ENCODE assay signal across 2 cellular contexts in genomic region chr4:2006956-2007653, GRCh38.
TF ChIP-seq lines count a peak whose summit lies in the region.

No MANE protein-coding gene starts in this region.

TF ChIP-seq in A549, 52 proteins besides CTCF, POLR2A, EP300 and RAD21:
- no peak for TF ChIP-seq KDM1A (IDR thresholded peaks at IDR 0.05; ENCODE audit: low read depth)
- no peak for TF ChIP-seq JUNB (IDR thresholded peaks at IDR 0.05)
- TF ChIP-seq CBX8 (IDR thresholded peaks at IDR 0.05), result no peak
- TF ChIP-seq HOXA7 (CRISPR knock-in tag; IDR thresholded peaks at IDR 0.05), result no peak
- TF ChIP-seq ZSCAN20 (CRISPR knock-in tag; IDR thresholded peaks at IDR 0.05), result no peak
- TF ChIP-seq RCOR1 (IDR thresholded peaks at IDR 0.05; ENCODE audit: low read depth, low read length), result no peak
- TF ChIP-seq, protein P1, sequence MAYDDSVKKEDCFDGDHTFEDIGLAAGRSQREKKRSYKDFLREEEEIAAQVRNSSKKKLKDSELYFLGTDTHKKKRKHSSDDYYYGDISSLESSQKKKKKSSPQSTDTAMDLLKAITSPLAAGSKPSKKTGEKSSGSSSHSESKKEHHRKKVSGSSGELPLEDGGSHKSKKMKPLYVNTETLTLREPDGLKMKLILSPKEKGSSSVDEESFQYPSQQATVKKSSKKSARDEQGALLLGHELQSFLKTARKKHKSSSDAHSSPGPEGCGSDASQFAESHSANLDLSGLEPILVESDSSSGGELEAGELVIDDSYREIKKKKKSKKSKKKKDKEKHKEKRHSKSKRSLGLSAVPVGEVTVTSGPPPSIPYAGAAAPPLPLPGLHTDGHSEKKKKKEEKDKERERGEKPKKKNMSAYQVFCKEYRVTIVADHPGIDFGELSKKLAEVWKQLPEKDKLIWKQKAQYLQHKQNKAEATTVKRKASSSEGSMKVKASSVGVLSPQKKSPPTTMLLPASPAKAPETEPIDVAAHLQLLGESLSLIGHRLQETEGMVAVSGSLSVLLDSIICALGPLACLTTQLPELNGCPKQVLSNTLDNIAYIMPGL (CRISPR knock-in tag; IDR thresholded peaks at IDR 0.05; ENCODE audit: borderline replicate concordance), result no peak
- no peak for TF ChIP-seq MAZ (IDR thresholded peaks at IDR 0.05; ENCODE audit: borderline replicate concordance, low read depth, low read length)
- TF ChIP-seq ZNF302 (CRISPR knock-in tag; IDR thresholded peaks at IDR 0.05), result no peak
- no peak for TF ChIP-seq NPAS2 (CRISPR knock-in tag; IDR thresholded peaks at IDR 0.05; ENCODE audit: borderline replicate concordance)
- TF ChIP-seq, protein P2, sequence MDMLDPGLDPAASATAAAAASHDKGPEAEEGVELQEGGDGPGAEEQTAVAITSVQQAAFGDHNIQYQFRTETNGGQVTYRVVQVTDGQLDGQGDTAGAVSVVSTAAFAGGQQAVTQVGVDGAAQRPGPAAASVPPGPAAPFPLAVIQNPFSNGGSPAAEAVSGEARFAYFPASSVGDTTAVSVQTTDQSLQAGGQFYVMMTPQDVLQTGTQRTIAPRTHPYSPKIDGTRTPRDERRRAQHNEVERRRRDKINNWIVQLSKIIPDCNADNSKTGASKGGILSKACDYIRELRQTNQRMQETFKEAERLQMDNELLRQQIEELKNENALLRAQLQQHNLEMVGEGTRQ (IDR thresholded peaks at IDR 0.05), result no peak
- TF ChIP-seq ESRRA (IDR thresholded peaks at IDR 0.05; ENCODE audit: borderline replicate concordance, low read length), result no peak
- no peak for TF ChIP-seq TP53 (CRISPR knock-in tag; IDR thresholded peaks at IDR 0.05)

TF ChIP-seq in K562, 482 proteins besides CTCF, POLR2A, EP300 and RAD21 (continues in another document):
- no peak for TF ChIP-seq TEAD1 (CRISPR knock-in tag; IDR thresholded peaks at IDR 0.05)
- TF ChIP-seq XRCC3 (IDR thresholded peaks at IDR 0.05), result no peak
- TF ChIP-seq SRSF7 (optimal IDR thresholded peaks at IDR 0.05; ENCODE audit: low read depth, low read length), result no peak
- TF ChIP-seq ZNF589 (CRISPR knock-in tag; IDR thresholded peaks at IDR 0.05; ENCODE audit: low read depth), result no peak
- TF ChIP-seq SMAD2 (IDR thresholded peaks at IDR 0.05; ENCODE audit: low read depth, low read length), result no peak
- TF ChIP-seq FOXM1 (IDR thresholded peaks at IDR 0.05; ENCODE audit: low read depth), result no peak
- TF ChIP-seq FOXM1 (CRISPR knock-in tag; IDR thresholded peaks at IDR 0.05; ENCODE audit: low read depth), result no peak
- TF ChIP-seq STAG1 (CRISPR knock-in tag; IDR thresholded peaks at IDR 0.05; ENCODE audit: borderline replicate concordance), result no peak
- no peak for TF ChIP-seq KAT2B (IDR thresholded peaks at IDR 0.05; ENCODE audit: low read depth, low read length)
- no peak for TF ChIP-seq NR0B1 (IDR thresholded peaks at IDR 0.05; ENCODE audit: partially characterized antibody)
- TF ChIP-seq DMBX1 (CRISPR knock-in tag; IDR thresholded peaks at IDR 0.05; ENCODE audit: borderline replicate concordance), result no peak
- TF ChIP-seq, protein P3, sequence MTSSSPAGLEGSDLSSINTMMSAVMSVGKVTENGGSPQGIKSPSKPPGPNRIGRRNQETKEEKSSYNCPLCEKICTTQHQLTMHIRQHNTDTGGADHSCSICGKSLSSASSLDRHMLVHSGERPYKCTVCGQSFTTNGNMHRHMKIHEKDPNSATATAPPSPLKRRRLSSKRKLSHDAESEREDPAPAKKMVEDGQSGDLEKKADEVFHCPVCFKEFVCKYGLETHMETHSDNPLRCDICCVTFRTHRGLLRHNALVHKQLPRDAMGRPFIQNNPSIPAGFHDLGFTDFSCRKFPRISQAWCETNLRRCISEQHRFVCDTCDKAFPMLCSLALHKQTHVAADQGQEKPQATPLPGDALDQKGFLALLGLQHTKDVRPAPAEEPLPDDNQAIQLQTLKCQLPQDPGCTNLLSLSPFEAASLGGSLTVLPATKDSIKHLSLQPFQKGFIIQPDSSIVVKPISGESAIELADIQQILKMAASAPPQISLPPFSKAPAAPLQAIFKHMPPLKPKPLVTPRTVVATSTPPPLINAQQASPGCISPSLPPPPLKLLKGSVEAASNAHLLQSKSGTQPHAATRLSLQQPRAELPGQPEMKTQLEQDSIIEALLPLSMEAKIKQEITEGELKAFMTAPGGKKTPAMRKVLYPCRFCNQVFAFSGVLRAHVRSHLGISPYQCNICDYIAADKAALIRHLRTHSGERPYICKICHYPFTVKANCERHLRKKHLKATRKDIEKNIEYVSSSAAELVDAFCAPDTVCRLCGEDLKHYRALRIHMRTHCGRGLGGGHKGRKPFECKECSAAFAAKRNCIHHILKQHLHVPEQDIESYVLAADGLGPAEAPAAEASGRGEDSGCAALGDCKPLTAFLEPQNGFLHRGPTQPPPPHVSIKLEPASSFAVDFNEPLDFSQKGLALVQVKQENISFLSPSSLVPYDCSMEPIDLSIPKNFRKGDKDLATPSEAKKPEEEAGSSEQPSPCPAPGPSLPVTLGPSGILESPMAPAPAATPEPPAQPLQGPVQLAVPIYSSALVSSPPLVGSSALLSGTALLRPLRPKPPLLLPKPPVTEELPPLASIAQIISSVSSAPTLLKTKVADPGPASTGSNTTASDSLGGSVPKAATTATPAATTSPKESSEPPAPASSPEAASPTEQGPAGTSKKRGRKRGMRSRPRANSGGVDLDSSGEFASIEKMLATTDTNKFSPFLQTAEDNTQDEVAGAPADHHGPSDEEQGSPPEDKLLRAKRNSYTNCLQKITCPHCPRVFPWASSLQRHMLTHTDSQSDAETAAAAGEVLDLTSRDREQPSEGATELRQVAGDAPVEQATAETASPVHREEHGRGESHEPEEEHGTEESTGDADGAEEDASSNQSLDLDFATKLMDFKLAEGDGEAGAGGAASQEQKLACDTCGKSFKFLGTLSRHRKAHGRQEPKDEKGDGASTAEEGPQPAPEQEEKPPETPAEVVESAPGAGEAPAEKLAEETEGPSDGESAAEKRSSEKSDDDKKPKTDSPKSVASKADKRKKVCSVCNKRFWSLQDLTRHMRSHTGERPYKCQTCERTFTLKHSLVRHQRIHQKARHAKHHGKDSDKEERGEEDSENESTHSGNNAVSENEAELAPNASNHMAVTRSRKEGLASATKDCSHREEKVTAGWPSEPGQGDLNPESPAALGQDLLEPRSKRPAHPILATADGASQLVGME (CRISPR knock-in tag; IDR thresholded peaks at IDR 0.05), result no peak
- TF ChIP-seq, protein P4, sequence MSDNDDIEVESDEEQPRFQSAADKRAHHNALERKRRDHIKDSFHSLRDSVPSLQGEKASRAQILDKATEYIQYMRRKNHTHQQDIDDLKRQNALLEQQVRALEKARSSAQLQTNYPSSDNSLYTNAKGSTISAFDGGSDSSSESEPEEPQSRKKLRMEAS (CRISPR knock-in tag; IDR thresholded peaks at IDR 0.05), result peak; percentile 75
- no peak for TF ChIP-seq IRF2 (CRISPR knock-in tag; IDR thresholded peaks at IDR 0.05)
- no peak for TF ChIP-seq TRIM24 (IDR thresholded peaks at IDR 0.05)
- TF ChIP-seq PTRF (tag; IDR thresholded peaks at IDR 0.05), result no peak
- peak; percentile 15; the same call in 1 of the 2 replicates for TF ChIP-seq EP400 (IDR thresholded peaks at IDR 0.05)
- TF ChIP-seq ZNF212 (CRISPR knock-in tag; IDR thresholded peaks at IDR 0.05), result no peak
- TF ChIP-seq ETS2 (tag; IDR thresholded peaks at IDR 0.05; ENCODE audit: borderline replicate concordance, poor library complexity, severe bottlenecking), result no peak
- peak; percentile 8; the same call in 1 of the 2 replicates for TF ChIP-seq NKRF (IDR thresholded peaks at IDR 0.05; ENCODE audit: borderline replicate concordance)
- TF ChIP-seq, protein P5, sequence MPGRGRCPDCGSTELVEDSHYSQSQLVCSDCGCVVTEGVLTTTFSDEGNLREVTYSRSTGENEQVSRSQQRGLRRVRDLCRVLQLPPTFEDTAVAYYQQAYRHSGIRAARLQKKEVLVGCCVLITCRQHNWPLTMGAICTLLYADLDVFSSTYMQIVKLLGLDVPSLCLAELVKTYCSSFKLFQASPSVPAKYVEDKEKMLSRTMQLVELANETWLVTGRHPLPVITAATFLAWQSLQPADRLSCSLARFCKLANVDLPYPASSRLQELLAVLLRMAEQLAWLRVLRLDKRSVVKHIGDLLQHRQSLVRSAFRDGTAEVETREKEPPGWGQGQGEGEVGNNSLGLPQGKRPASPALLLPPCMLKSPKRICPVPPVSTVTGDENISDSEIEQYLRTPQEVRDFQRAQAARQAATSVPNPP (IDR thresholded peaks at IDR 0.05; ENCODE audit: borderline replicate concordance, insufficient read depth, insufficient read length), result no peak
- TF ChIP-seq ZNF586 (CRISPR knock-in tag; conservative IDR thresholded peaks at IDR 0.05), result no peak
- TF ChIP-seq CBFA2T3 (IDR thresholded peaks at IDR 0.05), result peak; percentile 46
- TF ChIP-seq, protein P6, sequence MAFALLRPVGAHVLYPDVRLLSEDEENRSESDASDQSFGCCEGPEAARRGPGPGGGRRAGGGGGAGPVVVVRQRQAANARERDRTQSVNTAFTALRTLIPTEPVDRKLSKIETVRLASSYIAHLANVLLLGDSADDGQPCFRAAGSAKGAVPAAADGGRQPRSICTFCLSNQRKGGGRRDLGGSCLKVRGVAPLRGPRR (CRISPR knock-in tag; IDR thresholded peaks at IDR 0.05), result no peak
- TF ChIP-seq ZNF140 (CRISPR knock-in tag; IDR thresholded peaks at IDR 0.05), result no peak
- no peak for TF ChIP-seq ERF (CRISPR knock-in tag; IDR thresholded peaks at IDR 0.05)
- no peak for TF ChIP-seq MCM2 (IDR thresholded peaks at IDR 0.05; ENCODE audit: low read depth)
- no peak for TF ChIP-seq CCAR2 (IDR thresholded peaks at IDR 0.05; ENCODE audit: low read depth, low read length)
- TF ChIP-seq KDM4B (IDR thresholded peaks at IDR 0.05; ENCODE audit: borderline replicate concordance in 2 of 2, low read depth in 1 of 2), result no peak
- TF ChIP-seq GATAD2B (IDR thresholded peaks at IDR 0.05; ENCODE audit: borderline replicate concordance), result no peak
- no peak for TF ChIP-seq ZNF175 (CRISPR knock-in tag; IDR thresholded peaks at IDR 0.05; ENCODE audit: low read depth)
- TF ChIP-seq CEBPB (tag; IDR thresholded peaks at IDR 0.05), result peak; percentile 32; the same call in 1 of the 2 replicates
- TF ChIP-seq ZNF232 (CRISPR knock-in tag; IDR thresholded peaks at IDR 0.05), result no peak
- no peak for TF ChIP-seq ZNF384 (IDR thresholded peaks at IDR 0.05; ENCODE audit: low read depth, low read length)
- TF ChIP-seq BRF1 (IDR thresholded peaks at IDR 0.05; ENCODE audit: borderline replicate concordance, extremely low read depth, insufficient read length), result no peak
- no peak for TF ChIP-seq HMG20B (CRISPR knock-in tag; IDR thresholded peaks at IDR 0.05)
- TF ChIP-seq ATF6 (CRISPR knock-in tag; IDR thresholded peaks at IDR 0.05), result no peak
- no peak for TF ChIP-seq ZNF444 (CRISPR knock-in tag; IDR thresholded peaks at IDR 0.05)
- TF ChIP-seq HDGF (IDR thresholded peaks at IDR 0.05), result peak; percentile 41; the same call in 1 of the 2 replicates
- TF ChIP-seq MBD2 (IDR thresholded peaks at IDR 0.05; ENCODE audit: borderline replicate concordance, low read depth), result no peak
- TF ChIP-seq ZNF134 (CRISPR knock-in tag; conservative IDR thresholded peaks at IDR 0.05), result no peak
- 0 out of 2 replicates have a peak, but pooled peaks have one; percentile 58 for TF ChIP-seq L3MBTL2 (IDR thresholded peaks at IDR 0.05)
- no peak for TF ChIP-seq HMG20A (CRISPR knock-in tag; conservative IDR thresholded peaks at IDR 0.05)
